1 cellular context compared by ENCODE assay signal in the genomic region with DNA sequence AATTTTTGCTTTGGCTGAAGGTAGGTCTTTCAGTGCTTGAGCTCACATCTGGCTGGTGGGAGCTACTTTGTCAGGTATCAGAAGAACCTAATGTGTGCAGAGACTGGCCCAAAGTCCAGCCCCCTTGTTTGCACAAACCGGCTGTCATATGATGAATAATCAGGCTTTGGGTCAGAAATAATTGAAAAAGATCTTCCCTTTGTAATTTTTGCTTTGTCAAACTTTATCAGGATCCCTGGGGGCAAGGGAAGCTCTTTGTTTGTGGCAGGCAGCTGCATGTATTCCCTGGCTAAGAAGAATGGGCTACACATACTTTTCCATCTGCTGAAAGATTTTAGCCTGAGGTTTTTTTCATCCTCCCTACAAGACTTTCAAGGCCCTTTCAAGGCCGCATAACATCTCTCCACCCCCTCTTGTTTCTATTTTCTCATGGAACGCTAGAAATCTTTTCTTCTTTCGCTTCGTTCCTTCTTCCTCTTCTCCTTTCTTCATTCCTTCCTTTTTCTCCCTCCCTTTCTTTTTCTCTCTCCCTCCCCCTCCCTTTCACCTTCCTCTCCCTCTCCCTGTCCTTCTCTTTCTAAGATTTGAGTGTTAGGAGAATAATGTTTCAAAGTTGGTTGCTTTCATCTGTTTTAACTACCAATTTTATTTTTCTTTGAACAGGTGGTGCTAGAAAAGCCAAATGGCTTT.
TF ChIP-seq lines count a peak whose summit lies in the region.

No MANE protein-coding gene starts in this region.

TF ChIP-seq in HepG2, 621 proteins besides CTCF, POLR2A, EP300 and RAD21 (continued from another document):
- TF ChIP-seq, protein P1, sequence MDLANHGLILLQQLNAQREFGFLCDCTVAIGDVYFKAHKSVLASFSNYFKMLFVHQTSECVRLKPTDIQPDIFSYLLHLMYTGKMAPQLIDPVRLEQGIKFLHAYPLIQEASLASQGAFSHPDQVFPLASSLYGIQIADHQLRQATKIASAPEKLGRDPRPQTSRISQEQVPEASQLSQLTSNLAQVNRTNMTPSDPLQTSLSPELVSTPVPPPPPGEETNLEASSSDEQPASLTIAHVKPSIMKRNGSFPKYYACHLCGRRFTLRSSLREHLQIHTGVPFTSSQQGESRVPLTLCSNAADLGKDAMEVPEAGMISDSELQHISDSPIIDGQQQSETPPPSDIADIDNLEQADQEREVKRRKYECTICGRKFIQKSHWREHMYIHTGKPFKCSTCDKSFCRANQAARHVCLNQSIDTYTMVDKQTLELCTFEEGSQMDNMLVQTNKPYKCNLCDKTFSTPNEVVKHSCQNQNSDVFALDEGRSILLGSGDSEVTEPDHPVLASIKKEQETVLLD (CRISPR knock-in tag; IDR thresholded peaks at IDR 0.05; ENCODE audit: low read depth): no peak
- no peak for TF ChIP-seq ZNF891 (CRISPR knock-in tag; IDR thresholded peaks at IDR 0.05)
- TF ChIP-seq ZNF337 (CRISPR knock-in tag; IDR thresholded peaks at IDR 0.05; ENCODE audit: borderline replicate concordance, low read depth): no peak
- peak; percentile 46; the same call in 1 of the 2 replicates for TF ChIP-seq SALL1 (CRISPR knock-in tag; IDR thresholded peaks at IDR 0.05)
- TF ChIP-seq, protein P2, sequence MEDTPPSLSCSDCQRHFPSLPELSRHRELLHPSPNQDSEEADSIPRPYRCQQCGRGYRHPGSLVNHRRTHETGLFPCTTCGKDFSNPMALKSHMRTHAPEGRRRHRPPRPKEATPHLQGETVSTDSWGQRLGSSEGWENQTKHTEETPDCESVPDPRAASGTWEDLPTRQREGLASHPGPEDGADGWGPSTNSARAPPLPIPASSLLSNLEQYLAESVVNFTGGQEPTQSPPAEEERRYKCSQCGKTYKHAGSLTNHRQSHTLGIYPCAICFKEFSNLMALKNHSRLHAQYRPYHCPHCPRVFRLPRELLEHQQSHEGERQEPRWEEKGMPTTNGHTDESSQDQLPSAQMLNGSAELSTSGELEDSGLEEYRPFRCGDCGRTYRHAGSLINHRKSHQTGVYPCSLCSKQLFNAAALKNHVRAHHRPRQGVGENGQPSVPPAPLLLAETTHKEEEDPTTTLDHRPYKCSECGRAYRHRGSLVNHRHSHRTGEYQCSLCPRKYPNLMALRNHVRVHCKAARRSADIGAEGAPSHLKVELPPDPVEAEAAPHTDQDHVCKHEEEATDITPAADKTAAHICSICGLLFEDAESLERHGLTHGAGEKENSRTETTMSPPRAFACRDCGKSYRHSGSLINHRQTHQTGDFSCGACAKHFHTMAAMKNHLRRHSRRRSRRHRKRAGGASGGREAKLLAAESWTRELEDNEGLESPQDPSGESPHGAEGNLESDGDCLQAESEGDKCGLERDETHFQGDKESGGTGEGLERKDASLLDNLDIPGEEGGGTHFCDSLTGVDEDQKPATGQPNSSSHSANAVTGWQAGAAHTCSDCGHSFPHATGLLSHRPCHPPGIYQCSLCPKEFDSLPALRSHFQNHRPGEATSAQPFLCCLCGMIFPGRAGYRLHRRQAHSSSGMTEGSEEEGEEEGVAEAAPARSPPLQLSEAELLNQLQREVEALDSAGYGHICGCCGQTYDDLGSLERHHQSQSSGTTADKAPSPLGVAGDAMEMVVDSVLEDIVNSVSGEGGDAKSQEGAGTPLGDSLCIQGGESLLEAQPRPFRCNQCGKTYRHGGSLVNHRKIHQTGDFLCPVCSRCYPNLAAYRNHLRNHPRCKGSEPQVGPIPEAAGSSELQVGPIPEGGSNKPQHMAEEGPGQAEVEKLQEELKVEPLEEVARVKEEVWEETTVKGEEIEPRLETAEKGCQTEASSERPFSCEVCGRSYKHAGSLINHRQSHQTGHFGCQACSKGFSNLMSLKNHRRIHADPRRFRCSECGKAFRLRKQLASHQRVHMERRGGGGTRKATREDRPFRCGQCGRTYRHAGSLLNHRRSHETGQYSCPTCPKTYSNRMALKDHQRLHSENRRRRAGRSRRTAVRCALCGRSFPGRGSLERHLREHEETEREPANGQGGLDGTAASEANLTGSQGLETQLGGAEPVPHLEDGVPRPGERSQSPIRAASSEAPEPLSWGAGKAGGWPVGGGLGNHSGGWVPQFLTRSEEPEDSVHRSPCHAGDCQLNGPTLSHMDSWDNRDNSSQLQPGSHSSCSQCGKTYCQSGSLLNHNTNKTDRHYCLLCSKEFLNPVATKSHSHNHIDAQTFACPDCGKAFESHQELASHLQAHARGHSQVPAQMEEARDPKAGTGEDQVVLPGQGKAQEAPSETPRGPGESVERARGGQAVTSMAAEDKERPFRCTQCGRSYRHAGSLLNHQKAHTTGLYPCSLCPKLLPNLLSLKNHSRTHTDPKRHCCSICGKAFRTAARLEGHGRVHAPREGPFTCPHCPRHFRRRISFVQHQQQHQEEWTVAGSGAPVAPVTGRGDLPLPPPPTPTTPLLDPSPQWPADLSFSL (CRISPR knock-in tag; IDR thresholded peaks at IDR 0.05): no peak
- TF ChIP-seq RFXAP (CRISPR knock-in tag; IDR thresholded peaks at IDR 0.05; ENCODE audit: borderline replicate concordance): no peak
- TF ChIP-seq, protein P3, sequence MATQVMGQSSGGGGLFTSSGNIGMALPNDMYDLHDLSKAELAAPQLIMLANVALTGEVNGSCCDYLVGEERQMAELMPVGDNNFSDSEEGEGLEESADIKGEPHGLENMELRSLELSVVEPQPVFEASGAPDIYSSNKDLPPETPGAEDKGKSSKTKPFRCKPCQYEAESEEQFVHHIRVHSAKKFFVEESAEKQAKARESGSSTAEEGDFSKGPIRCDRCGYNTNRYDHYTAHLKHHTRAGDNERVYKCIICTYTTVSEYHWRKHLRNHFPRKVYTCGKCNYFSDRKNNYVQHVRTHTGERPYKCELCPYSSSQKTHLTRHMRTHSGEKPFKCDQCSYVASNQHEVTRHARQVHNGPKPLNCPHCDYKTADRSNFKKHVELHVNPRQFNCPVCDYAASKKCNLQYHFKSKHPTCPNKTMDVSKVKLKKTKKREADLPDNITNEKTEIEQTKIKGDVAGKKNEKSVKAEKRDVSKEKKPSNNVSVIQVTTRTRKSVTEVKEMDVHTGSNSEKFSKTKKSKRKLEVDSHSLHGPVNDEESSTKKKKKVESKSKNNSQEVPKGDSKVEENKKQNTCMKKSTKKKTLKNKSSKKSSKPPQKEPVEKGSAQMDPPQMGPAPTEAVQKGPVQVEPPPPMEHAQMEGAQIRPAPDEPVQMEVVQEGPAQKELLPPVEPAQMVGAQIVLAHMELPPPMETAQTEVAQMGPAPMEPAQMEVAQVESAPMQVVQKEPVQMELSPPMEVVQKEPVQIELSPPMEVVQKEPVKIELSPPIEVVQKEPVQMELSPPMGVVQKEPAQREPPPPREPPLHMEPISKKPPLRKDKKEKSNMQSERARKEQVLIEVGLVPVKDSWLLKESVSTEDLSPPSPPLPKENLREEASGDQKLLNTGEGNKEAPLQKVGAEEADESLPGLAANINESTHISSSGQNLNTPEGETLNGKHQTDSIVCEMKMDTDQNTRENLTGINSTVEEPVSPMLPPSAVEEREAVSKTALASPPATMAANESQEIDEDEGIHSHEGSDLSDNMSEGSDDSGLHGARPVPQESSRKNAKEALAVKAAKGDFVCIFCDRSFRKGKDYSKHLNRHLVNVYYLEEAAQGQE (IDR thresholded peaks at IDR 0.05; ENCODE audit: borderline replicate concordance in 1 of 2, low read depth in 1 of 2, low read length in 2 of 2): no peak
- TF ChIP-seq TSC22D2 (CRISPR knock-in tag; IDR thresholded peaks at IDR 0.05; ENCODE audit: borderline replicate concordance): no peak
- no peak for TF ChIP-seq ZFAT (CRISPR knock-in tag; conservative IDR thresholded peaks at IDR 0.05)
- no peak for TF ChIP-seq IRX3 (CRISPR knock-in tag; IDR thresholded peaks at IDR 0.05; ENCODE audit: borderline replicate concordance, low read depth)
- TF ChIP-seq, protein P4, sequence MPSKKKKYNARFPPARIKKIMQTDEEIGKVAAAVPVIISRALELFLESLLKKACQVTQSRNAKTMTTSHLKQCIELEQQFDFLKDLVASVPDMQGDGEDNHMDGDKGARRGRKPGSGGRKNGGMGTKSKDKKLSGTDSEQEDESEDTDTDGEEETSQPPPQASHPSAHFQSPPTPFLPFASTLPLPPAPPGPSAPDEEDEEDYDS (CRISPR knock-in tag; IDR thresholded peaks at IDR 0.05): no peak
- TF ChIP-seq, protein P5, sequence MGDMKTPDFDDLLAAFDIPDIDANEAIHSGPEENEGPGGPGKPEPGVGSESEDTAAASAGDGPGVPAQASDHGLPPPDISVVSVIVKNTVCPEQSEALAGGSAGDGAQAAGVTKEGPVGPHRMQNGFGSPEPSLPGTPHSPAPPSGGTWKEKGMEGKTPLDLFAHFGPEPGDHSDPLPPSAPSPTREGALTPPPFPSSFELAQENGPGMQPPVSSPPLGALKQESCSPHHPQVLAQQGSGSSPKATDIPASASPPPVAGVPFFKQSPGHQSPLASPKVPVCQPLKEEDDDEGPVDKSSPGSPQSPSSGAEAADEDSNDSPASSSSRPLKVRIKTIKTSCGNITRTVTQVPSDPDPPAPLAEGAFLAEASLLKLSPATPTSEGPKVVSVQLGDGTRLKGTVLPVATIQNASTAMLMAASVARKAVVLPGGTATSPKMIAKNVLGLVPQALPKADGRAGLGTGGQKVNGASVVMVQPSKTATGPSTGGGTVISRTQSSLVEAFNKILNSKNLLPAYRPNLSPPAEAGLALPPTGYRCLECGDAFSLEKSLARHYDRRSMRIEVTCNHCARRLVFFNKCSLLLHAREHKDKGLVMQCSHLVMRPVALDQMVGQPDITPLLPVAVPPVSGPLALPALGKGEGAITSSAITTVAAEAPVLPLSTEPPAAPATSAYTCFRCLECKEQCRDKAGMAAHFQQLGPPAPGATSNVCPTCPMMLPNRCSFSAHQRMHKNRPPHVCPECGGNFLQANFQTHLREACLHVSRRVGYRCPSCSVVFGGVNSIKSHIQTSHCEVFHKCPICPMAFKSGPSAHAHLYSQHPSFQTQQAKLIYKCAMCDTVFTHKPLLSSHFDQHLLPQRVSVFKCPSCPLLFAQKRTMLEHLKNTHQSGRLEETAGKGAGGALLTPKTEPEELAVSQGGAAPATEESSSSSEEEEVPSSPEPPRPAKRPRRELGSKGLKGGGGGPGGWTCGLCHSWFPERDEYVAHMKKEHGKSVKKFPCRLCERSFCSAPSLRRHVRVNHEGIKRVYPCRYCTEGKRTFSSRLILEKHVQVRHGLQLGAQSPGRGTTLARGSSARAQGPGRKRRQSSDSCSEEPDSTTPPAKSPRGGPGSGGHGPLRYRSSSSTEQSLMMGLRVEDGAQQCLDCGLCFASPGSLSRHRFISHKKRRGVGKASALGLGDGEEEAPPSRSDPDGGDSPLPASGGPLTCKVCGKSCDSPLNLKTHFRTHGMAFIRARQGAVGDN (CRISPR knock-in tag; IDR thresholded peaks at IDR 0.05): no peak
- TF ChIP-seq ZNF607 (CRISPR knock-in tag; IDR thresholded peaks at IDR 0.05; ENCODE audit: borderline replicate concordance): no peak
- TF ChIP-seq, protein P6, sequence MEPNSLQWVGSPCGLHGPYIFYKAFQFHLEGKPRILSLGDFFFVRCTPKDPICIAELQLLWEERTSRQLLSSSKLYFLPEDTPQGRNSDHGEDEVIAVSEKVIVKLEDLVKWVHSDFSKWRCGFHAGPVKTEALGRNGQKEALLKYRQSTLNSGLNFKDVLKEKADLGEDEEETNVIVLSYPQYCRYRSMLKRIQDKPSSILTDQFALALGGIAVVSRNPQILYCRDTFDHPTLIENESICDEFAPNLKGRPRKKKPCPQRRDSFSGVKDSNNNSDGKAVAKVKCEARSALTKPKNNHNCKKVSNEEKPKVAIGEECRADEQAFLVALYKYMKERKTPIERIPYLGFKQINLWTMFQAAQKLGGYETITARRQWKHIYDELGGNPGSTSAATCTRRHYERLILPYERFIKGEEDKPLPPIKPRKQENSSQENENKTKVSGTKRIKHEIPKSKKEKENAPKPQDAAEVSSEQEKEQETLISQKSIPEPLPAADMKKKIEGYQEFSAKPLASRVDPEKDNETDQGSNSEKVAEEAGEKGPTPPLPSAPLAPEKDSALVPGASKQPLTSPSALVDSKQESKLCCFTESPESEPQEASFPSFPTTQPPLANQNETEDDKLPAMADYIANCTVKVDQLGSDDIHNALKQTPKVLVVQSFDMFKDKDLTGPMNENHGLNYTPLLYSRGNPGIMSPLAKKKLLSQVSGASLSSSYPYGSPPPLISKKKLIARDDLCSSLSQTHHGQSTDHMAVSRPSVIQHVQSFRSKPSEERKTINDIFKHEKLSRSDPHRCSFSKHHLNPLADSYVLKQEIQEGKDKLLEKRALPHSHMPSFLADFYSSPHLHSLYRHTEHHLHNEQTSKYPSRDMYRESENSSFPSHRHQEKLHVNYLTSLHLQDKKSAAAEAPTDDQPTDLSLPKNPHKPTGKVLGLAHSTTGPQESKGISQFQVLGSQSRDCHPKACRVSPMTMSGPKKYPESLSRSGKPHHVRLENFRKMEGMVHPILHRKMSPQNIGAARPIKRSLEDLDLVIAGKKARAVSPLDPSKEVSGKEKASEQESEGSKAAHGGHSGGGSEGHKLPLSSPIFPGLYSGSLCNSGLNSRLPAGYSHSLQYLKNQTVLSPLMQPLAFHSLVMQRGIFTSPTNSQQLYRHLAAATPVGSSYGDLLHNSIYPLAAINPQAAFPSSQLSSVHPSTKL (CRISPR knock-in tag; IDR thresholded peaks at IDR 0.05): peak; percentile 53
- TF ChIP-seq, protein P7, sequence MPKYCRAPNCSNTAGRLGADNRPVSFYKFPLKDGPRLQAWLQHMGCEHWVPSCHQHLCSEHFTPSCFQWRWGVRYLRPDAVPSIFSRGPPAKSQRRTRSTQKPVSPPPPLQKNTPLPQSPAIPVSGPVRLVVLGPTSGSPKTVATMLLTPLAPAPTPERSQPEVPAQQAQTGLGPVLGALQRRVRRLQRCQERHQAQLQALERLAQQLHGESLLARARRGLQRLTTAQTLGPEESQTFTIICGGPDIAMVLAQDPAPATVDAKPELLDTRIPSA (CRISPR knock-in tag; IDR thresholded peaks at IDR 0.05; ENCODE audit: borderline replicate concordance): no peak
- TF ChIP-seq SRSF4 (IDR thresholded peaks at IDR 0.05; ENCODE audit: low read depth, low read length, poor library complexity, severe bottlenecking): no peak
- no peak for TF ChIP-seq FOSL2 (CRISPR knock-in tag; IDR thresholded peaks at IDR 0.05)
- TF ChIP-seq HDAC1 (CRISPR knock-in tag; IDR thresholded peaks at IDR 0.05): peak; percentile 19; the same call in 1 of the 2 replicates
- TF ChIP-seq, protein P8, sequence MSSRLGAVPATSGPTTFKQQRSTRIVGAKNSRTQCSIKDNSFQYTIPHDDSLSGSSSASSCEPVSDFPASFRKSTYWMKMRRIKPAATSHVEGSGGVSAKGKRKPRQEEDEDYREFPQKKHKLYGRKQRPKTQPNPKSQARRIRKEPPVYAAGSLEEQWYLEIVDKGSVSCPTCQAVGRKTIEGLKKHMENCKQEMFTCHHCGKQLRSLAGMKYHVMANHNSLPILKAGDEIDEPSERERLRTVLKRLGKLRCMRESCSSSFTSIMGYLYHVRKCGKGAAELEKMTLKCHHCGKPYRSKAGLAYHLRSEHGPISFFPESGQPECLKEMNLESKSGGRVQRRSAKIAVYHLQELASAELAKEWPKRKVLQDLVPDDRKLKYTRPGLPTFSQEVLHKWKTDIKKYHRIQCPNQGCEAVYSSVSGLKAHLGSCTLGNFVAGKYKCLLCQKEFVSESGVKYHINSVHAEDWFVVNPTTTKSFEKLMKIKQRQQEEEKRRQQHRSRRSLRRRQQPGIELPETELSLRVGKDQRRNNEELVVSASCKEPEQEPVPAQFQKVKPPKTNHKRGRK (CRISPR knock-in tag; IDR thresholded peaks at IDR 0.05): peak; percentile 73; the same call in 1 of the 2 replicates
- TF ChIP-seq ZNF747 (CRISPR knock-in tag; IDR thresholded peaks at IDR 0.05; ENCODE audit: borderline replicate concordance): no peak
- TF ChIP-seq SPEN (CRISPR knock-in tag; IDR thresholded peaks at IDR 0.05; ENCODE audit: low read depth): no peak
- TF ChIP-seq, protein P9, sequence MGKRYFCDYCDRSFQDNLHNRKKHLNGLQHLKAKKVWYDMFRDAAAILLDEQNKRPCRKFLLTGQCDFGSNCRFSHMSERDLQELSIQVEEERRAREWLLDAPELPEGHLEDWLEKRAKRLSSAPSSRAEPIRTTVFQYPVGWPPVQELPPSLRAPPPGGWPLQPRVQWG (CRISPR knock-in tag; IDR thresholded peaks at IDR 0.05; ENCODE audit: borderline replicate concordance, low read depth): no peak
- no peak for TF ChIP-seq FOXM1 (CRISPR knock-in tag; IDR thresholded peaks at IDR 0.05)
- TF ChIP-seq ZKSCAN1 (IDR thresholded peaks at IDR 0.05; ENCODE audit: low read length): peak; percentile 78
